ENCODE assay signal across 8 cellular contexts in the genomic region with DNA sequence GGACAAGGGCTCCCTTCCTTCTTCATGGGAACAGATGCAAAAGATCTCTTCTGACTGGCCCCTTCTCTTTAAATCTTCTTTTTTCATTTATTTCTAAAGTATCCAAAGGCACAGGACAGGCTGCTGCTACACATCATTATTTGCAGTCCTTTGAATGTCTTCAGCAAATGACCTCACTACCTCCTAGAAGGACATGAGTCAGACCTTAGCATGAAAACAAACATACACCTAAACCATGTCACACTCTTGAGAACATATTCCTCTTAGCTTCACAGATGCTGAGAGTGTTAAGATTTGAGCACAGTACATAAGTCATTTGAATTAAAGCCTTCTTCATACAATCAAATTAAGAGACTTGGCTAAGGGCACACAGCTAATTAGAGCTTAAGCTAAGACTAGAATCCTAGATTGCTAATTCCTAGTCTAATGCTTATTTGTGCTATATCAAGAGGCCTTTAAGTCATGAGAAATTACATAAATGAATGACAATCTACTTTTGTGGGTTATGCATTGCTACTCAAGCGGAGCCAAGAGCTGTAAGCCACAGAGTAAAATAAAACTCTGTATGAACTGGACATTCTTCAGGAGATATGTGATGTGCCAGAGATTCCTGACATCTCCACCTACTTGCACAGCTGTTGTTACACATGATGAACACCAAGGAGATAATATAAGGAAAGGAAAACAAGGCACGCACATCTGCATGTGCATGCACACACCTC.
DNase-seq lines count a peak whose midpoint lies in the region; ATAC-seq and TF ChIP-seq lines count a peak whose summit lies in the region.
"Had no signal": no experiment of that assay in that cellular context is flagged by ENCODE, and none has a peak within 500 bp of the region (broad histone marks: within the 10 kb centered on the region; RNA-seq: fewer than 3 reads in every experiment).

No MANE protein-coding gene starts in this region.

- no peak for TF ChIP-seq CTCF in WERI-Rb-1 (IDR thresholded peaks at IDR 0.05; ENCODE audit: low read depth, low read length)

- H3K27me3 ChIP-seq in WERI-Rb-1 (ENCODE audit: insufficient read depth, low read depth, severe bottlenecking): no peaks in the 10 kb centered on the region
- no peaks in the 10 kb centered on the region for H3K27me3 ChIP-seq in effector memory CD4-positive, alpha-beta T cell (replicated peaks; ENCODE audit: control insufficient read depth, insufficient read depth, low read length, poor library complexity, severe bottlenecking)

- H3K36me3 ChIP-seq in WERI-Rb-1: no peaks in the 10 kb centered on the region
- no peaks in the 10 kb centered on the region for H3K36me3 ChIP-seq in effector memory CD4-positive, alpha-beta T cell (ENCODE audit: control insufficient read depth, insufficient read depth, low read length)

- H3K4me1 ChIP-seq in effector memory CD4-positive, alpha-beta T cell (ENCODE audit: control insufficient read depth, insufficient read depth, low read length, poor library complexity, severe bottlenecking): no peaks in the 10 kb centered on the region

- no peak overlapping the region for H3K27ac ChIP-seq in WERI-Rb-1
- no peak overlapping the region for H3K27ac ChIP-seq in effector memory CD4-positive, alpha-beta T cell (ENCODE audit: insufficient read depth, low read length, poor library complexity, severe bottlenecking)

- no peaks in the 10 kb centered on the region for H3K9me3 ChIP-seq in WERI-Rb-1 (ENCODE audit: severe bottlenecking)
- H3K9me3 ChIP-seq in effector memory CD4-positive, alpha-beta T cell (ENCODE audit: control insufficient read depth, low read length): no peaks in the 10 kb centered on the region

- ATAC-seq in GM18870 (IDR thresholded peaks at IDR 0.05; ENCODE audit: unreplicated experiment): peak; percentile 88
- peak; percentile 93 for ATAC-seq in HG02759 (IDR thresholded peaks at IDR 0.05; ENCODE audit: unreplicated experiment)

- DNase-seq in WERI-Rb-1: peak; percentile 9
- DNase-seq in renal cortical epithelial cell (ENCODE audit: low read depth): peak; percentile 75
- no peak for DNase-seq in effector memory CD4-positive, alpha-beta T cell
- DNase-seq in HT-29 (ENCODE audit: low spot score): no peak
- no peak for DNase-seq in ecto neural progenitor cell (ENCODE audit: low spot score)
- DNase-seq: SIG-M5 had no signal

- H3K4me3 ChIP-seq in WERI-Rb-1 (ENCODE audit: low read depth, low read length): no peak overlapping the region
- no peak overlapping the region for H3K4me3 ChIP-seq in effector memory CD4-positive, alpha-beta T cell (ENCODE audit: insufficient read depth, low read depth, low read length, poor library complexity, severe bottlenecking)

Comparison
In these comparisons a context has a peak if more than half of its experiments do, and no peak if none do; other contexts are left out.
1. DNase-seq: peak in WERI-Rb-1 (single experiment) and renal cortical epithelial cell (single experiment); none in effector memory CD4-positive, alpha-beta T cell (0 of 3), HT-29 (single experiment) and ecto neural progenitor cell (single experiment).